In genomic region chr3:136250226-136250861, GRCh38 we compare ENCODE assay signal across 8 cellular contexts. TPM values are rescaled to one million over a fixed set of nuclear protein-coding genes. Genes with fewer than 3 reads are reported as not detected.
DNase-seq lines count a peak whose midpoint lies in the region; ATAC-seq and TF ChIP-seq lines count a peak whose summit lies in the region.

Gene PCCB, plus strand, starts transcription at chr3:136250340. Its CDS starts 36 bp downstream, at chr3:136250376.

- peak; percentile 95 for ATAC-seq in GM21360 (IDR thresholded peaks at IDR 0.05; ENCODE audit: unreplicated experiment)
- peak; percentile 97 for ATAC-seq in effector memory CD8-positive, alpha-beta T cell (replicated peaks)

- peak within 1 kb of the TSS in 1 of 2 experiments; percentile 84 for H2BK12ac ChIP-seq in mesenchymal stem cell (ENCODE audit: low read length in 2 of 2)

- H3K9me3 ChIP-seq in Caco-2, result no peaks in the 10 kb centered on the region
- no peaks in the 10 kb centered on the region for H3K9me3 ChIP-seq in mesenchymal stem cell (ENCODE audit: control insufficient read depth, low read length)

- peak within 1 kb of the TSS; percentile 84 for H2BK5ac ChIP-seq in mesenchymal stem cell (ENCODE audit: low read depth, low read length, poor library complexity, severe bottlenecking)

- no TSS peak for BruUV-seq in Caco-2 (replicated peaks; lab: Mats Ljungman, UMichigan)

- peak within 1 kb of the TSS; percentile 89 for H3K4me2 ChIP-seq in mesenchymal stem cell (ENCODE audit: low read length, poor library complexity, severe bottlenecking)

- peak within 1 kb of the TSS; percentile 80 for H2BK120ac ChIP-seq in mesenchymal stem cell (ENCODE audit: low read depth, low read length)

- peak within 1 kb of the TSS; percentile 100 for H4K8ac ChIP-seq in mesenchymal stem cell (ENCODE audit: low read length)

- H2AFZ ChIP-seq in mesenchymal stem cell (ENCODE audit: low read depth, low read length), result peak within 1 kb of the TSS; percentile 84

- H3K27me3 ChIP-seq in Caco-2 (replicated peaks; ENCODE audit: control insufficient read depth, insufficient read depth, low read length) (no peaks in the 10 kb centered on the region), mesenchymal stem cell (ENCODE audit: control insufficient read depth in 1 of 2, insufficient read depth in 1 of 2, low read length in 2 of 2) (no peaks in the 10 kb centered on the region)

- peak; percentile 76 to 87 for TF ChIP-seq CTCF in Caco-2 (IDR thresholded peaks at IDR 0.05; ENCODE audit: insufficient read depth in 1 of 2, low read depth in 1 of 2, low read length in 1 of 2, severe bottlenecking in 1 of 2, unreplicated experiment in 1 of 2)

- H3K9ac ChIP-seq in mesenchymal stem cell (ENCODE audit: low read length), result peak within 1 kb of the TSS; percentile 89

- H3K27ac ChIP-seq in mesenchymal stem cell (ENCODE audit: low read length, poor library complexity, severe bottlenecking), result peak within 1 kb of the TSS; percentile 87

- peak within 1 kb of the TSS; percentile 99 for H2BK15ac ChIP-seq in mesenchymal stem cell (ENCODE audit: low read depth, poor library complexity, severe bottlenecking)

- POLR2A ChIA-PET in Caco-2 (lab: Charles Lee), result interaction anchor here (1.1 to 1.4 kb wide), 2 partner anchors 53 to 58 kb away, joined by 3 to 17 read pairs; partner anchors contain the start of gene MSL2

- H3K4me1 Mint-ChIP-seq in Caco-2 (ENCODE audit: low read depth, unreplicated experiment), result peaks cover 33% of the 10 kb centered on the region
- peaks cover 17 to 19% of the 10 kb centered on the region in 2 donors for H3K4me1 Mint-ChIP-seq in effector memory CD8-positive, alpha-beta T cell (ENCODE audit: low read depth in 2 of 2)

- H3K79me1 ChIP-seq in mesenchymal stem cell (replicated peaks; ENCODE audit: low read length, poor library complexity, severe bottlenecking), result peaks cover 20% of the 10 kb centered on the region

- H3K36me3 ChIP-seq in Caco-2 (ENCODE audit: control insufficient read depth, insufficient read depth, low read length) (no peaks in the 10 kb centered on the region), mesenchymal stem cell (ENCODE audit: control insufficient read depth in 1 of 2, insufficient read depth in 2 of 2, low read depth in 1 of 2, low read length in 2 of 2) (no peaks in the 10 kb centered on the region)

- CTCF ChIA-PET in Caco-2 (lab: Charles Lee), result interaction anchor here (0.6 to 1.5 kb wide), 4 partner anchors 54 to 764 kb away, joined by 3 to 14 read pairs (median 6); partner anchors contain the start of gene MSL2

- intact Hi-C loops in Caco-2 (cut with micrococcal nuclease; ENCODE audit: unreplicated experiment), result loop anchor here (1.0 to 5.0 kb wide), 4 partner anchors 54 to 502 kb away; partner anchors contain the start of genes MSL2 and STAG1

- H2AK5ac ChIP-seq in mesenchymal stem cell (ENCODE audit: low read length, severe bottlenecking), result peak within 1 kb of the TSS; percentile 27

- H3K4me1 ChIP-seq in Caco-2 (peaks cover 33% of the 10 kb centered on the region), mesenchymal stem cell (ENCODE audit: control insufficient read depth, insufficient read depth, low read depth, low read length) (peaks cover 5% of the 10 kb centered on the region)

- under 1% methylated on average over 57 of the region's 58 CpGs for WGBS in mesenchymal stem cell

- peak within 1 kb of the TSS; percentile 80 for H3K4me3 Mint-ChIP-seq in Caco-2 (ENCODE audit: unreplicated experiment)
- H3K4me3 Mint-ChIP-seq in effector memory CD8-positive, alpha-beta T cell, result peak within 1 kb of the TSS; percentile 89

- peak within 1 kb of the TSS in 1 of 2 experiments; percentile 85 for H3K23ac ChIP-seq in mesenchymal stem cell (ENCODE audit: low read length in 2 of 2)

- H3K9me3 Mint-ChIP-seq in Caco-2 (ENCODE audit: unreplicated experiment), result no peaks in the 10 kb centered on the region
- no peaks in the 10 kb centered on the region for H3K9me3 Mint-ChIP-seq in effector memory CD8-positive, alpha-beta T cell

- H3K27me3 Mint-ChIP-seq in Caco-2 (ENCODE audit: insufficient read depth, unreplicated experiment), result no peaks in the 10 kb centered on the region
- H3K27me3 Mint-ChIP-seq in effector memory CD8-positive, alpha-beta T cell, result no peaks in the 10 kb centered on the region

- H3K14ac ChIP-seq in mesenchymal stem cell (ENCODE audit: low read length in 2 of 2), result peak within 1 kb of the TSS in 1 of 2 experiments; percentile 95

- H3K36me3 Mint-ChIP-seq in Caco-2 (ENCODE audit: insufficient read depth, unreplicated experiment), result peaks cover 8% of the 10 kb centered on the region
- H3K36me3 Mint-ChIP-seq in effector memory CD8-positive, alpha-beta T cell (ENCODE audit: insufficient read depth), result peaks cover 8% of the 10 kb centered on the region

- peak within 1 kb of the TSS; percentile 99 for H3K27ac Mint-ChIP-seq in Caco-2 (ENCODE audit: unreplicated experiment)
- peak within 1 kb of the TSS; percentile 88 to 92 for H3K27ac Mint-ChIP-seq in effector memory CD8-positive, alpha-beta T cell

- H3K18ac ChIP-seq in mesenchymal stem cell (ENCODE audit: low read depth in 1 of 2, low read length in 2 of 2), result peak within 1 kb of the TSS; percentile 91 to 100

- H3K4me3 ChIP-seq in Caco-2 (ENCODE audit: low read depth, low read length), result peak within 1 kb of the TSS; percentile 44
- H3K4me3 ChIP-seq in mesenchymal stem cell (ENCODE audit: insufficient read depth in 1 of 2, low read depth in 1 of 2, low read length in 2 of 2), result peak within 1 kb of the TSS; percentile 83 to 89

- peak within 1 kb of the TSS in 1 of 2 experiments; percentile 68 for H3K4ac ChIP-seq in mesenchymal stem cell (ENCODE audit: low read depth in 1 of 2, low read length in 2 of 2)

- H4K91ac ChIP-seq in mesenchymal stem cell (ENCODE audit: low read length), result peak within 1 kb of the TSS; percentile 97

- peak; percentile 97 to 98 for DNase-seq in Caco-2
- DNase-seq in HT1080 (ENCODE audit: low read depth), result peak; percentile 95
- peak; percentile 97 to 99 for DNase-seq in NOMO-1 (lab: John Stamatoyannopoulos, UW; ENCODE audit: unreplicated experiment in 2 of 2)
- peak; percentile 78 to 86 for DNase-seq in activated CD8-positive, alpha-beta memory T cell treated with anti-CD3 and anti-CD28 coated beads for 4 hours (ENCODE audit: low read depth in 2 of 2)
- DNase-seq in effector memory CD8-positive, alpha-beta T cell, result peak; percentile 86 to 87 (median 86)
- peak; percentile 95 for DNase-seq in mesenchymal stem cell
- peak; percentile 86 for DNase-seq in stimulated activated CD8-positive, alpha-beta memory T cell treated with anti-CD3 and anti-CD28 coated beads, Interleukin-12 subunit alpha, Interleukin-12 subunit beta, amount 100 ng/mL, for 4 hours (ENCODE audit: low read depth)

RNA-seq across cellular contexts. Expression of gene PCCB, which starts in this region (rescaled TPM):
- total RNA-seq in Caco-2 (2022), result 39.7 and 45.5 TPM in 2 replicates
- 78.8 and 87.1 TPM in 2 replicates for total RNA-seq in HT1080 (2014; rRNA removed; shearing (Covaris generic))
- polyA plus RNA-seq in HT1080 (2015; cell fraction: cytosol; rRNA removed), result 57.4 and 61.4 TPM in 2 replicates
- 79.4 and 83.5 TPM in 2 replicates for polyA plus RNA-seq in HT1080 (2015; cell fraction: nucleus; rRNA removed)
- polyA plus RNA-seq in mesenchymal stem cell (2013, experiment 1 of 2), result 23.4 TPM
- polyA plus RNA-seq in mesenchymal stem cell (2013, experiment 2 of 2), result 23.2 TPM

Comparison
In these comparisons a context has a peak if more than half of its experiments do, and no peak if none do; other contexts are left out.
1. Peak in every context shown above with its lines: DNase-seq, ATAC-seq, H3K4me3 ChIP-seq and H3K27ac ChIP-seq.